ENCODE assay signal across 1 cellular context in genomic region chr9:75088646-75089368, GRCh38.
A peak's percentile ranks its signal among the peaks of the same experiment; 100 is the strongest.
TF ChIP-seq lines count a peak whose summit lies in the region.

No MANE protein-coding gene starts in this region.

TF ChIP-seq in A549, 52 proteins besides CTCF, POLR2A, EP300 and RAD21 (continued from another document):
- TF ChIP-seq ELK1 (IDR thresholded peaks at IDR 0.05; ENCODE audit: low read depth, low read length), result no peak
- TF ChIP-seq SREBF2 (IDR thresholded peaks at IDR 0.05), result no peak
- TF ChIP-seq FOSB (CRISPR knock-in tag; IDR thresholded peaks at IDR 0.05), result no peak
- TF ChIP-seq NFE2L2 (conservative IDR thresholded peaks at IDR 0.05; ENCODE audit: low read length), result no peak
- TF ChIP-seq ESRRA (IDR thresholded peaks at IDR 0.05; ENCODE audit: borderline replicate concordance, low read length), result no peak
- no peak for TF ChIP-seq ZC3H11A (IDR thresholded peaks at IDR 0.05)
- TF ChIP-seq ZSCAN20 (CRISPR knock-in tag; IDR thresholded peaks at IDR 0.05), result no peak
- TF ChIP-seq HES2 (IDR thresholded peaks at IDR 0.05), result no peak
- no peak for TF ChIP-seq TP53 (CRISPR knock-in tag; IDR thresholded peaks at IDR 0.05)
- no peak for TF ChIP-seq HOXB5 (CRISPR knock-in tag; IDR thresholded peaks at IDR 0.05)
- no peak for TF ChIP-seq RARB (CRISPR knock-in tag; IDR thresholded peaks at IDR 0.05)
- TF ChIP-seq USF2 (IDR thresholded peaks at IDR 0.05), result no peak
- no peak for TF ChIP-seq MYC (IDR thresholded peaks at IDR 0.05; ENCODE audit: borderline replicate concordance, low read length)
- TF ChIP-seq JUN (IDR thresholded peaks at IDR 0.05), result peak in 1 of 2 experiments; percentile 14; a peak in 1 of 5 replicates
- no peak for TF ChIP-seq POLR2AphosphoS2 (conservative IDR thresholded peaks at IDR 0.05; ENCODE audit: low read length)
- TF ChIP-seq MAZ (IDR thresholded peaks at IDR 0.05; ENCODE audit: borderline replicate concordance, low read depth, low read length), result no peak
- TF ChIP-seq HEYL (CRISPR knock-in tag; IDR thresholded peaks at IDR 0.05), result no peak
- no peak for TF ChIP-seq HDAC2 (IDR thresholded peaks at IDR 0.05)
